4 cellular contexts compared by ENCODE assay signal in the genomic region with DNA sequence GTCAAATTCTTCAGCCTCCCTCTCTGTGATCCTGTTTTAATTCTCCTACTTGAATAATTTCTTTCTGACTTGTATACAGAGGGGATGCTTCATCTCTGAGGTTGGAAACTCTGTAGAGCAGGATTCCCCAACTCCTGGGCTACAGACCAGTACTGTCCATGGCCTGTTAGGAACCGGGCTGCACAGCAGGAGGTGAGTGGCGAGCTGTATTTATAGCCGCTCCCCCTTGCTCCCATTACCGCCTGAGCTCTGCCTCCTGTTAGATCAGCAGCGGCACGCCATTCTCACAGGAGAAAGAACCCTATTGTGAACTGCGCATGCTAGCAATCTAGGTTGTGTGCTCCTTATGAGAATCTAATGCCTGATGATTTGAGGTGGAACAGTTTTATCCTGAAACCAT. TPM values are rescaled to one million over a fixed set of nuclear protein-coding genes. Genes with fewer than 3 reads are reported as not detected.
"Had no signal": no experiment of that assay in that cellular context is flagged by ENCODE, and none has a peak within 500 bp of the region (broad histone marks: within the 10 kb centered on the region; RNA-seq: fewer than 3 reads in every experiment).

No MANE protein-coding gene starts in this region.

RNA-seq across cellular contexts. Expression of gene USP6, which starts 59.2 kb away (rescaled TPM):
- total RNA-seq: MCF 10A, NCI-H460 had no signal

RNA-seq across cellular contexts. Expression of gene SCIMP, which starts 59.6 kb away (rescaled TPM):
- total RNA-seq: LHCN-M2, M059J, MCF 10A, NCI-H460 had no signal
